In the genomic region with DNA sequence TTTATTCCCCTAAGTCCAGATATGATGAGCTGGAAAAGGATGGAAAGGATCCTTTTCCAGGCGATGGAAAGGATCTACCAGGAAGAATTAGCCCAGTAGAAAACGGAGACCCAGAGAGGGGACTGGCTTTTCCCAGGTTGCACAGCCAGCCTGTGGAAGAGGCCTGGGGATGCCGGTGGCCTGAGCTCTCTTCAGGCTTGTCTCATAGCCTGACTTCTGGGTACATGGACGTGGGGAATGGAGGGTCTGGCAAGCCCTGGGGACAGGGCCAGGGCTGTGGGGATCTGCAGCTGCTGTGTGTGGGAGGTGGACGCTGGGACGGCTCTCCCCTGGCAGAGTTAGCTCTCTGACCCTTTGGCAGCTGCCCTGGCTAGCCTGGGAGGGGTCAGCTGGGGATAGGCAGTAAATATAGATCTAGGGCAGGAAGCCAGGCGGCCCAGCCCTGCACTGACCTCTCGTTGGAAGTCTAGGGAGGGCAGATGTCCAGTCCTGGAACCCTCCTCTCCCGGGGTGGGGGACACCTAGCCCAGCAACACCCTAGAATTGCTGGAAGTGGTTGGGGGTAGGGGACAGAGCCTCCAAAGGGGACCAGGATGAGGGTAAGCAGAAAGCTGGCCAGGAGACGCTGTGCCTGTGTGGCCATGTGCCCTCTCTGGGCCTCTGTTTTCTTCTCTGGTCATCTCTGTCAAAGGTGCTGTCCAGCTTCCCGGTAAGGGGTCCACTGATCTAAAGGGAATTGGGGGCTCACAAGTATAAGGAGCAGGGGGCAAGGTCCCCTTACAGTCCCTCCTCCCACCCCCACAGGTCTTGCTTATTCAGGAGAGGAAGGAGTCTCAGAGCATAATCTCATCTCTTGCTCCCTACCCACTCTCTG, we compare ENCODE assay signal across 16 cellular contexts. TPM values are rescaled to one million over a fixed set of nuclear protein-coding genes. Genes with fewer than 3 reads are reported as not detected.
A peak's percentile ranks its signal among the peaks of the same experiment; 100 is the strongest.
DNase-seq lines count a peak whose midpoint lies in the region; ATAC-seq and TF ChIP-seq lines count a peak whose summit lies in the region.
"Had no signal": no experiment of that assay in that cellular context is flagged by ENCODE, and none has a peak within 500 bp of the region (broad histone marks: within the 10 kb centered on the region; RNA-seq: fewer than 3 reads in every experiment).

No MANE protein-coding gene starts in this region.

- H3K4me1 Mint-ChIP-seq in CD8-positive, alpha-beta memory T cell: peaks cover 38 to 52% (median 42%) of the 10 kb centered on the region in 3 donors
- H3K4me1 Mint-ChIP-seq in T-cell: peaks cover 36 to 49% (median 42%) of the 10 kb centered on the region in 3 donors
- H3K4me1 Mint-ChIP-seq in neural progenitor cell: peaks cover 16% of the 10 kb centered on the region

- H3K4me1 ChIP-seq in CD8-positive, alpha-beta memory T cell (ENCODE audit: insufficient read depth, low read length): peaks cover 45% of the 10 kb centered on the region
- H3K4me1 ChIP-seq in neural progenitor cell: peaks cover 11% of the 10 kb centered on the region

- no peaks in the 10 kb centered on the region for H3K27me3 ChIP-seq in CD8-positive, alpha-beta memory T cell (ENCODE audit: insufficient read depth, low read length, poor library complexity, severe bottlenecking)
- no peaks in the 10 kb centered on the region for H3K27me3 ChIP-seq in neural progenitor cell

- TF ChIP-seq CTCF in neural progenitor cell (IDR thresholded peaks at IDR 0.05): no peak

- H3K9me3 Mint-ChIP-seq in CD8-positive, alpha-beta memory T cell: no peaks in the 10 kb centered on the region
- H3K9me3 Mint-ChIP-seq in T-cell (no peaks in the 10 kb centered on the region), neural progenitor cell (no peaks in the 10 kb centered on the region)
- H3K9me3 Mint-ChIP-seq: activated CD4-positive, alpha-beta memory T cell treated with anti-CD3 and anti-CD28 coated beads for 36 hours; mesothelial cell of epicardium had no signal

- H3K4me3 ChIP-seq in CD8-positive, alpha-beta memory T cell (ENCODE audit: low read length): no peak overlapping the region
- H3K4me3 ChIP-seq in neural progenitor cell: no peak overlapping the region
- H3K4me3 ChIP-seq: HAP-1 had no signal

- peak overlapping the region; percentile 16 for H3K27ac ChIP-seq in CD8-positive, alpha-beta memory T cell (ENCODE audit: low read depth, low read length)
- H3K27ac ChIP-seq in neural progenitor cell: no peak overlapping the region

- CTCF ChIA-PET in CD8-positive, alpha-beta memory T cell (lab: Charles Lee): interaction anchor here (1.0 to 4.0 kb wide), 7 partner anchors 26 to 44 kb away, joined by 3 to 16 read pairs (median 5); a partner anchor contains a TSS
- CTCF ChIA-PET in T-cell (lab: Charles Lee): no interaction called here

- peak overlapping the region in 7 of 8 donors; percentile 26 to 87 (median 82) for H3K27ac Mint-ChIP-seq in CD8-positive, alpha-beta memory T cell
- H3K27ac Mint-ChIP-seq in T-cell: peak overlapping the region; percentile 49 to 79
- peak overlapping the region; percentile 42 for H3K27ac Mint-ChIP-seq in neural progenitor cell
- H3K27ac Mint-ChIP-seq: mesothelial cell of epicardium had no signal

- no peaks in the 10 kb centered on the region for H3K36me3 ChIP-seq in CD8-positive, alpha-beta memory T cell (ENCODE audit: insufficient read depth, low read length)
- H3K36me3 ChIP-seq in neural progenitor cell: no peaks in the 10 kb centered on the region
- H3K36me3 ChIP-seq: HAP-1 had no signal

- DNase-seq in CD8-positive, alpha-beta memory T cell: no peak
- DNase-seq in T-cell (no peak), left cardiac atrium (peak; percentile 65), neural progenitor cell (ENCODE audit: low spot score) (no peak), OCI-M2 (lab: John Stamatoyannopoulos, UW; ENCODE audit: unreplicated experiment) (no peak), T-helper 2 cell (no peak)
- DNase-seq: activated CD4-positive, alpha-beta memory T cell treated with anti-CD3 and anti-CD28 coated beads for 36 hours; activated naive CD4-positive, alpha-beta T cell treated with Interleukin-2 at 50 U/mL for 16 hours; hypothalamus; NCI-H2171 treated with DMSO at 0.1 percent for 48 hours had no signal

- no peaks in the 10 kb centered on the region for H3K27me3 Mint-ChIP-seq in CD8-positive, alpha-beta memory T cell
- H3K27me3 Mint-ChIP-seq in T-cell (no peaks in the 10 kb centered on the region), neural progenitor cell (ENCODE audit: insufficient read depth, low read depth) (peaks cover 3% of the 10 kb centered on the region)
- H3K27me3 Mint-ChIP-seq: activated CD4-positive, alpha-beta memory T cell treated with anti-CD3 and anti-CD28 coated beads for 36 hours had no signal

- no peaks in the 10 kb centered on the region for H3K79me2 ChIP-seq in neural progenitor cell (ENCODE audit: low read depth)

- H3K4me2 ChIP-seq in neural progenitor cell: no peak overlapping the region

- H4K20me1 ChIP-seq in neural progenitor cell (ENCODE audit: low read depth): no peaks in the 10 kb centered on the region

- H3K9ac ChIP-seq in neural progenitor cell: no peak overlapping the region

- H3F3A ChIP-seq in neural progenitor cell (ENCODE audit: low read depth): peaks cover 8% of the 10 kb centered on the region

- POLR2A ChIA-PET in CD8-positive, alpha-beta memory T cell (lab: Charles Lee): interaction anchor here (1.0 to 1.9 kb wide), 4 partner anchors 27 to 61 kb away, joined by 3 to 8 read pairs (median 3); a partner anchor contains a TSS
- POLR2A ChIA-PET in T-cell (lab: Charles Lee): no interaction called here

- H3K9me3 ChIP-seq in CD8-positive, alpha-beta memory T cell (ENCODE audit: low read length): no peaks in the 10 kb centered on the region
- H3K9me3 ChIP-seq in neural progenitor cell (ENCODE audit: low read depth): no peaks in the 10 kb centered on the region
- H3K9me3 ChIP-seq: HAP-1 had no signal

- no peak overlapping the region for H2AFZ ChIP-seq in neural progenitor cell (replicated peaks)

- intact Hi-C loops in left cardiac atrium (cut with DNase I): no loop called here

- H3K36me3 Mint-ChIP-seq in CD8-positive, alpha-beta memory T cell: no peaks in the 10 kb centered on the region
- no peaks in the 10 kb centered on the region for H3K36me3 Mint-ChIP-seq in T-cell
- no peaks in the 10 kb centered on the region for H3K36me3 Mint-ChIP-seq in neural progenitor cell
- H3K36me3 Mint-ChIP-seq: activated CD4-positive, alpha-beta memory T cell treated with anti-CD3 and anti-CD28 coated beads for 36 hours; mesothelial cell of epicardium had no signal

- H3K4me3 Mint-ChIP-seq in CD8-positive, alpha-beta memory T cell: peak overlapping the region in 1 of 7 donors; percentile 59
- H3K4me3 Mint-ChIP-seq in T-cell (peak overlapping the region in 1 of 3 donors; percentile 48), neural progenitor cell (no peak overlapping the region)
- H3K4me3 Mint-ChIP-seq: activated CD4-positive, alpha-beta memory T cell treated with anti-CD3 and anti-CD28 coated beads for 36 hours; mesothelial cell of epicardium had no signal

- no peak for ATAC-seq in T-cell (replicated peaks in 1 of 4)
- ATAC-seq in left cardiac atrium: peak; percentile 83 to 88
- no peak for ATAC-seq in HG03342 (IDR thresholded peaks at IDR 0.05; ENCODE audit: unreplicated experiment)
- ATAC-seq in GM19351 (IDR thresholded peaks at IDR 0.05; ENCODE audit: unreplicated experiment): no peak

RNA-seq across cellular contexts. Expression of a gene that starts 20.4 kb away (rescaled TPM):
- total RNA-seq in CD8-positive, alpha-beta memory T cell: not detected
- not detected for polyA plus RNA-seq in CD8-positive, alpha-beta memory T cell
- not detected for total RNA-seq in T-cell
- under 1 TPM in 1 of 2 donors, not detected in 1; 0.63 TPM for total RNA-seq in left cardiac atrium
- total RNA-seq in neural progenitor cell (ENCODE audit: low replicate concordance): not detected in 2 replicates
- total RNA-seq: activated CD4-positive, alpha-beta memory T cell treated with anti-CD3 and anti-CD28 coated beads for 36 hours; epithelial cell of proximal tubule; mesothelial cell of epicardium; T-helper 2 cell treated with Interferon-gamma antibody and Interleukin-4, amounts not matched to agents 100 ng/mL and 5 ng/mL, for 36 hours had no signal

RNA-seq across cellular contexts. Expression of a gene that starts 28.1 kb away (rescaled TPM):
- total RNA-seq in CD8-positive, alpha-beta memory T cell: 100 to 1,000 TPM; 186 to 199 TPM
- 78.0 TPM for polyA plus RNA-seq in CD8-positive, alpha-beta memory T cell
- total RNA-seq in T-cell (100 to 1,000 TPM; 162 to 228 (median 213) TPM), left cardiac atrium (10 to 100 TPM; 35.5 to 48.2 TPM), neural progenitor cell (ENCODE audit: low replicate concordance) (23.7 and 32.9 TPM in 2 replicates)

RNA-seq across cellular contexts. Expression of a gene that starts 47.9 kb away (rescaled TPM):
- 100 to 1,000 TPM in 1 of 2 experiments, 10 to 100 TPM in 1; 96.6 to 111 TPM for total RNA-seq in CD8-positive, alpha-beta memory T cell
- 15.4 TPM for polyA plus RNA-seq in CD8-positive, alpha-beta memory T cell
- 100 to 1,000 TPM; 101 to 130 (median 125) TPM for total RNA-seq in T-cell
- total RNA-seq in left cardiac atrium: 10 to 100 TPM; 39.6 to 50.4 TPM
- total RNA-seq in neural progenitor cell (ENCODE audit: low replicate concordance): 38.9 and 73.6 TPM in 2 replicates

Comparison
In these comparisons a context has a peak if more than half of its experiments do, and no peak if none do; other contexts are left out.
1. ATAC-seq: peak in left cardiac atrium (2 of 2); none in T-cell (0 of 4), HG03342 (single experiment) and GM19351 (single experiment).
2. Peak in every context shown above with its lines, with median percentiles within 50 percentile points of each other: H3K27ac Mint-ChIP-seq.